Comparison of ENCODE assay signal across 22 cellular contexts in the genomic region with DNA sequence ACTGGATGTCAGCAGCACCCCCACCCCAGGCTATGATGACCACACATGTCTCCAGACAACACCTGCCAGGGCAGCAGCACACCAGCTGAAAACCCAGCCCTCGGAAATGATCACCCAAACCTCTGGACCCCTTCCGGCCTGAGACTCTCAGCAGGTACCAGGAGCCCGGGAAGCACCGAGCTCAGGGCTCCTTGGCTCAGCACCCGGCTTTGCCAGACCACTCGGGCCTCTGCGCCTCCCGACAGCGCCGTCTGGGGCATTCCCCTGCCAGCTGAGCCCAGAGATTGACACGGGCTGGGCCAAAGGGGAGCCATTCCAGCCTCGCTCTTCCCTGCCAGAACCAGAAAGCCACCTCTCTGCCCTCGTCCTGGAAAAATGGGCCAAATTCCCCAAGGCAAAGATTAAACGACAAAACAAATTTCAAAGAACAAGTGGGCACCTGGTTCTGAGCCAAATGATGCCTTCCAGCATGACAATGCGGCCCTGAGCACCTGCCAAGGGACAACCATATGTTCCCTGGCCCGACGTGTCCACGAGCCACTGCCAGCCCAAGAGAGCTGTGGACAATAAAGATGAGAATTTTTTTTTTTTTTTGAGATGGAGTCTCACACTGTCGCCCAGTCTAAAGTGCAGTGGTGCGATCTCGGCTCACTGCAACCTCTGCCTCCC. TPM values are rescaled to one million over a fixed set of nuclear protein-coding genes. Genes with fewer than 3 reads are reported as not detected.
"Had no signal": no experiment of that assay in that cellular context is flagged by ENCODE, and none has a peak within 500 bp of the region (broad histone marks: within the 10 kb centered on the region; RNA-seq: fewer than 3 reads in every experiment).

No MANE protein-coding gene starts in this region.

- H3K36me3 ChIP-seq: SJCRH30 had no signal

- H3K9me3 Mint-ChIP-seq: activated CD4-positive, alpha-beta memory T cell treated with anti-CD3 and anti-CD28 coated beads, Interleukin-2, amount 10 ng/mL, durations not matched to agents 7 days and 5 days; activated naive CD4-positive, alpha-beta T cell treated with anti-CD3 and anti-CD28 coated beads, Interleukin-2, amount 50 U/mL, for 24 hours had no signal

- FAIRE-seq: bronchial epithelial cell had no signal

- H3K4me3 Mint-ChIP-seq: activated CD4-positive, alpha-beta memory T cell treated with anti-CD3 and anti-CD28 coated beads, Interleukin-2, amount 10 ng/mL, durations not matched to agents 7 days and 5 days; activated CD4-positive, alpha-beta T cell treated with anti-CD3 and anti-CD28 coated beads for 36 hours; activated naive CD4-positive, alpha-beta T cell treated with anti-CD3 and anti-CD28 coated beads, Interleukin-2, amount 50 U/mL, for 24 hours; activated T-cell treated with anti-CD3 and anti-CD28 coated beads, Interleukin-2, amount 50 U/mL, for 72 hours had no signal

- ATAC-seq: activated CD4-positive, alpha-beta T cell treated with anti-CD3 and anti-CD28 coated beads for 36 hours; activated T-cell treated with anti-CD3 and anti-CD28 coated beads, Interleukin-2, amount 50 U/mL, for 72 hours had no signal

- H3K9me3 ChIP-seq: SK-N-SH had no signal

- H3K27ac Mint-ChIP-seq: activated CD4-positive, alpha-beta memory T cell treated with anti-CD3 and anti-CD28 coated beads, Interleukin-2, amount 10 ng/mL, durations not matched to agents 7 days and 5 days; activated CD4-positive, alpha-beta T cell treated with anti-CD3 and anti-CD28 coated beads for 36 hours; activated naive CD4-positive, alpha-beta T cell treated with anti-CD3 and anti-CD28 coated beads, Interleukin-2, amount 50 U/mL, for 24 hours; activated T-cell treated with anti-CD3 and anti-CD28 coated beads, Interleukin-2, amount 50 U/mL, for 72 hours had no signal

- H3K27ac ChIP-seq: SJCRH30, VCaP had no signal

- H3K9ac ChIP-seq: SK-N-SH had no signal

- H3K4me3 ChIP-seq: SJCRH30 had no signal

- H3K4me1 ChIP-seq: SJCRH30 had no signal

- DNase-seq: activated CD4-positive, alpha-beta memory T cell treated with anti-CD3 and anti-CD28 coated beads, Interleukin-2, amount 10 ng/mL, durations not matched to agents 7 days and 5 days; activated CD4-positive, alpha-beta T cell treated with anti-CD3 and anti-CD28 coated beads for 36 hours; activated CD4-positive, alpha-beta T cell treated with anti-CD3 and anti-CD28 coated beads, Interleukin-2, amount 50 U/mL, for 1 hour; activated CD8-positive, alpha-beta memory T cell treated with anti-CD3 and anti-CD28 coated beads, Interleukin-2, amount 50 U/mL, for 4 hours; activated naive CD4-positive, alpha-beta T cell; activated T-cell treated with anti-CD3 and anti-CD28 coated beads, Interleukin-2, amount 50 U/mL, for 72 hours; aorta; central memory CD4-positive, alpha-beta T cell; NCI-H1048; NCI-H1436; NCI-H1694 treated with DMSO at 0.1 percent for 48 hours; NCI-H2029 treated with DMSO at 0.1 percent for 48 hours; NCI-H446; NCI-H524; NCI-H748 treated with DMSO at 0.1 percent for 48 hours; Right ventricle myocardium superior; SJCRH30; SK-N-SH; T-helper 1 cell had no signal

RNA-seq across cellular contexts. Expression of gene CELSR1, which starts 59.3 kb away (rescaled TPM):
- total RNA-seq: SJCRH30 had no signal
